8 cellular contexts compared by ENCODE assay signal in genomic region chr3:55486101-55486856, GRCh38. TPM values are rescaled to one million over a fixed set of nuclear protein-coding genes. Genes with fewer than 3 reads are reported as not detected.
DNase-seq lines count a peak whose midpoint lies in the region; ATAC-seq and TF ChIP-seq lines count a peak whose summit lies in the region.

No MANE protein-coding gene starts in this region.

- 1 to 2% methylated on average over 33 to 49 of the region's 49 CpGs for WGBS in thyroid gland, 2 donors

- H3K4me3 ChIP-seq in cardiac fibroblast (replicated peaks in 1 of 2; ENCODE audit: low read depth in 2 of 2, low read length in 2 of 2) (peak overlapping the region; percentile 79 to 90), left lung (peak overlapping the region; percentile 58 to 66), thyroid gland (replicated peaks in 1 of 3) (peak overlapping the region; percentile 27 to 90 (median 72))

- peak overlapping the region; percentile 71 for H3K4me3 Mint-ChIP-seq in Calu3 (ENCODE audit: low read depth, unreplicated experiment)

- H3K27ac ChIP-seq in left lung (peak overlapping the region; percentile 65 to 72), thyroid gland (peak overlapping the region; percentile 61 to 78 (median 74))

- H3K27me3 Mint-ChIP-seq in Calu3 (ENCODE audit: unreplicated experiment): peaks cover 52% of the 10 kb centered on the region

- peak; percentile 37 for ATAC-seq in left lung
- no peak for ATAC-seq in GM18498 (IDR thresholded peaks at IDR 0.05; ENCODE audit: unreplicated experiment)
- ATAC-seq in GM19035 (IDR thresholded peaks at IDR 0.05; ENCODE audit: unreplicated experiment): no peak

- no peak overlapping the region for H3K27ac Mint-ChIP-seq in Calu3 (ENCODE audit: unreplicated experiment)

- H3K4me1 ChIP-seq in left lung (peaks cover 8 to 18% of the 10 kb centered on the region in 2 donors), thyroid gland (peaks cover 25 to 31% of the 10 kb centered on the region in 2 donors)

- H3K9me3 ChIP-seq in left lung (no peaks in the 10 kb centered on the region), thyroid gland (no peaks in the 10 kb centered on the region)

- H3K27me3 ChIP-seq in left lung (peaks cover 18 to 100% of the 10 kb centered on the region in 2 donors), thyroid gland (no peaks in the 10 kb centered on the region)

- peaks cover 11% of the 10 kb centered on the region for H3K36me3 Mint-ChIP-seq in Calu3 (ENCODE audit: insufficient read depth, unreplicated experiment)

- CTCF ChIA-PET in Calu3 (lab: Charles Lee): no interaction called here

- H3K36me3 ChIP-seq in left lung (no peaks in the 10 kb centered on the region), thyroid gland (no peaks in the 10 kb centered on the region)

- no peaks in the 10 kb centered on the region for H3K9me3 Mint-ChIP-seq in Calu3 (ENCODE audit: low read depth, unreplicated experiment)

- BruUV-seq in Calu3 (replicated peaks; lab: Mats Ljungman, UMichigan): no TSS peak

- TF ChIP-seq CTCF in Calu3 (IDR thresholded peaks at IDR 0.05; ENCODE audit: unreplicated experiment) (no peak), cardiac fibroblast (IDR thresholded peaks at IDR 0.05; ENCODE audit: low read depth, low read length) (no peak), left lung (IDR thresholded peaks at IDR 0.05) (no peak), thyroid gland (IDR thresholded peaks at IDR 0.05) (no peak)

- no peaks in the 10 kb centered on the region for H3K4me1 Mint-ChIP-seq in Calu3 (ENCODE audit: low read depth, unreplicated experiment)

- DNase-seq in Calu3 (no peak), NAMALWA (ENCODE audit: low spot score) (peak; percentile 44), cardiac fibroblast (ENCODE audit: low read depth in 2 of 2) (peak; percentile 64 to 83), left lung (peak; percentile 69 to 87), thyroid gland (peak; percentile 85 to 86), COLO829 (ENCODE audit: low spot score) (no peak)

- intact Hi-C loops in Calu3 (cut with micrococcal nuclease; ENCODE audit: unreplicated experiment) (loop anchor here (10.0 kb wide), 2 partner anchors 259 to 419 kb away; no protein-coding TSS in a partner anchor), left lung (cut with DNase I) (loop anchor here in 1 of 2 donors (10.0 kb wide), 1 partner anchor 259 kb away; no protein-coding TSS in a partner anchor), thyroid gland (cut with DNase I) (loop anchor here (10.0 kb wide), 1 partner anchor 259 kb away; no protein-coding TSS in a partner anchor)

- peak in 1 of 2 donors; percentile 25 for TF ChIP-seq POLR2A in thyroid gland (IDR thresholded peaks at IDR 0.05)

RNA-seq across cellular contexts. Expression of gene WNT5A, which starts 0.8 kb away (rescaled TPM):
- 0.14 and 0.69 TPM in 2 replicates for total RNA-seq in Calu3 (2022)
- 10 to 100 TPM; 16.8 to 18.7 TPM for total RNA-seq in left lung
- total RNA-seq in thyroid gland: 10 to 100 TPM in 3 of 4 donors, 1 to 10 TPM in 1; 4.2 to 15.6 (median 10.4) TPM

Comparison
In these comparisons a context has a peak if more than half of its experiments do, and no peak if none do; other contexts are left out.
1. DNase-seq: peak in NAMALWA (single experiment), cardiac fibroblast (2 of 2), left lung (2 of 2) and thyroid gland (2 of 2); none in Calu3 (single experiment) and COLO829 (single experiment).
2. Peak in every context shown above with its lines, with median percentiles within 50 percentile points of each other: H3K4me3 ChIP-seq.